ENCODE assay signal across 1 cellular context in the genomic region with DNA sequence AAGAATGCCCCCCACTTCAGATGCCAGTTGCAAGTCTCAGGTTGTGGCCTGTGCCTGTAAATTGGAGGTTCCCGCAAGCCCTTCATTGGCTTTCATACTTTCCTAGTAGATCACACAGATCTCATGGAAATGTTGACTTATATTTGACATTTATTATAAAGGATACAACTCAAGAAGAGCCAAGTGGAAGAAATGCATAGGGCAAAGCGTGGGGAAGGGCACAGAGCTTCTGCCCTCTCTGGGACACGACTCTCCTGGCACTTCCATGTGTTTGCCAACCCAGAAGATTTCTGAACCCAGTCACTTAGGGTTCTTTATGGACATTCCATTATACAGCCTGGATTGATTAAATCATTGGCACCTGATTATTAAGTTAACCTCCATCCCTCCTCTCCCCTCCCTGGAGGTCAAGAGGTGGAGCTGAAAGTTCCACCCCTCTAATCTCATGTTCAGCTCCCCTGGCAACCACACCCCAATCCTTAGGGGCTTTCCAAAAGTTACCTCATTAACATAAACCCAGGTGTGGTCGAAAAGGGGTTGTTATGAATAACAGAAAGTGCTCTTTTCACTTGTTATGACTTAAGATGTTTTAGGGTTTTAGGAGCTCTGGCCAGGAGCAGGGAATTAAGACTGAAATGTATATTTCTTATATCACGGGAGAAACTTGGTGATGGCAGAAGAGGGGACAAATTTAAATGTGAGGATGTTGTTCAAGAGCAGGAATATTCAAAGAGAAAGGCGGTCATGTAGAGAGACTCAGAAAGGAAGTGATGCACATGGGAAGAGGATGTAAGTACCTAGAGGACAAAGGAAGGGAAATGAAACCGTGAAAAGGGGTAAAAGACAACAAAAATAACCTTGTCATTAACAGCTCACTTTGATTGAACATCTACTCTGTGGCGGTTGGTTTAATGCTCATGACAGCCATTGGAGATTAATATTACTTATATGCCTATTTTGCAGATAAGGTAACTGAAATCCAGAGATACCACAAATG.
TF ChIP-seq lines count a peak whose summit lies in the region.

No MANE protein-coding gene starts in this region.

TF ChIP-seq in GM12878, 131 proteins besides CTCF, POLR2A, EP300 and RAD21 (continued from another document and continues in another):
- TF ChIP-seq SMAD5 (IDR thresholded peaks at IDR 0.05; ENCODE audit: low read depth) = 0 out of 2 replicates have a peak, but pooled peaks have one; percentile 31
- TF ChIP-seq NRF1 (conservative IDR thresholded peaks at IDR 0.05; ENCODE audit: low read depth, low read length) = no peak
- TF ChIP-seq YY1 (IDR thresholded peaks at IDR 0.05; ENCODE audit: low read depth, low read length) = no peak
- TF ChIP-seq, protein P1, sequence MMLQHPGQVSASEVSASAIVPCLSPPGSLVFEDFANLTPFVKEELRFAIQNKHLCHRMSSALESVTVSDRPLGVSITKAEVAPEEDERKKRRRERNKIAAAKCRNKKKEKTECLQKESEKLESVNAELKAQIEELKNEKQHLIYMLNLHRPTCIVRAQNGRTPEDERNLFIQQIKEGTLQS (IDR thresholded peaks at IDR 0.05; ENCODE audit: borderline replicate concordance, extremely low read depth, low read depth, low read length) = no peak
- TF ChIP-seq ZNF217 (IDR thresholded peaks at IDR 0.05) = peak; percentile 81; the same call in 1 of the 2 replicates
- no peak for TF ChIP-seq CHD4 (IDR thresholded peaks at IDR 0.05)
- TF ChIP-seq BMI1 (IDR thresholded peaks at IDR 0.05; ENCODE audit: borderline replicate concordance) = peak; percentile 84
- TF ChIP-seq HDAC2 (IDR thresholded peaks at IDR 0.05) = no peak
- TF ChIP-seq RUNX3 (IDR thresholded peaks at IDR 0.05; ENCODE audit: low read length) = peak; percentile 86
- peak; percentile 68; the same call in 1 of the 2 replicates for TF ChIP-seq TCF7 (IDR thresholded peaks at IDR 0.05; ENCODE audit: borderline replicate concordance)
- peak; percentile 96 to 98 for TF ChIP-seq IKZF2 (IDR thresholded peaks at IDR 0.05)
- TF ChIP-seq, protein P2, sequence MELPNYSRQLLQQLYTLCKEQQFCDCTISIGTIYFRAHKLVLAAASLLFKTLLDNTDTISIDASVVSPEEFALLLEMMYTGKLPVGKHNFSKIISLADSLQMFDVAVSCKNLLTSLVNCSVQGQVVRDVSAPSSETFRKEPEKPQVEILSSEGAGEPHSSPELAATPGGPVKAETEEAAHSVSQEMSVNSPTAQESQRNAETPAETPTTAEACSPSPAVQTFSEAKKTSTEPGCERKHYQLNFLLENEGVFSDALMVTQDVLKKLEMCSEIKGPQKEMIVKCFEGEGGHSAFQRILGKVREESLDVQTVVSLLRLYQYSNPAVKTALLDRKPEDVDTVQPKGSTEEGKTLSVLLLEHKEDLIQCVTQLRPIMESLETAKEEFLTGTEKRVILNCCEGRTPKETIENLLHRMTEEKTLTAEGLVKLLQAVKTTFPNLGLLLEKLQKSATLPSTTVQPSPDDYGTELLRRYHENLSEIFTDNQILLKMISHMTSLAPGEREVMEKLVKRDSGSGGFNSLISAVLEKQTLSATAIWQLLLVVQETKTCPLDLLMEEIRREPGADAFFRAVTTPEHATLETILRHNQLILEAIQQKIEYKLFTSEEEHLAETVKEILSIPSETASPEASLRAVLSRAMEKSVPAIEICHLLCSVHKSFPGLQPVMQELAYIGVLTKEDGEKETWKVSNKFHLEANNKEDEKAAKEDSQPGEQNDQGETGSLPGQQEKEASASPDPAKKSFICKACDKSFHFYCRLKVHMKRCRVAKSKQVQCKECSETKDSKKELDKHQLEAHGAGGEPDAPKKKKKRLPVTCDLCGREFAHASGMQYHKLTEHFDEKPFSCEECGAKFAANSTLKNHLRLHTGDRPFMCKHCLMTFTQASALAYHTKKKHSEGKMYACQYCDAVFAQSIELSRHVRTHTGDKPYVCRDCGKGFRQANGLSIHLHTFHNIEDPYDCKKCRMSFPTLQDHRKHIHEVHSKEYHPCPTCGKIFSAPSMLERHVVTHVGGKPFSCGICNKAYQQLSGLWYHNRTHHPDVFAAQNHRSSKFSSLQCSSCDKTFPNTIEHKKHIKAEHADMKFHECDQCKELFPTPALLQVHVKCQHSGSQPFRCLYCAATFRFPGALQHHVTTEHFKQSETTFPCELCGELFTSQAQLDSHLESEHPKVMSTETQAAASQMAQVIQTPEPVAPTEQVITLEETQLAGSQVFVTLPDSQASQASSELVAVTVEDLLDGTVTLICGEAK (IDR thresholded peaks at IDR 0.05; ENCODE audit: borderline replicate concordance) = peak; percentile 49; the same call in 1 of the 2 replicates
- TF ChIP-seq CBFB (IDR thresholded peaks at IDR 0.05; ENCODE audit: low read depth) = peak; percentile 77; the same call in 1 of the 2 replicates
- TF ChIP-seq NFXL1 (IDR thresholded peaks at IDR 0.05; ENCODE audit: borderline replicate concordance) = no peak
- TF ChIP-seq, protein P3, sequence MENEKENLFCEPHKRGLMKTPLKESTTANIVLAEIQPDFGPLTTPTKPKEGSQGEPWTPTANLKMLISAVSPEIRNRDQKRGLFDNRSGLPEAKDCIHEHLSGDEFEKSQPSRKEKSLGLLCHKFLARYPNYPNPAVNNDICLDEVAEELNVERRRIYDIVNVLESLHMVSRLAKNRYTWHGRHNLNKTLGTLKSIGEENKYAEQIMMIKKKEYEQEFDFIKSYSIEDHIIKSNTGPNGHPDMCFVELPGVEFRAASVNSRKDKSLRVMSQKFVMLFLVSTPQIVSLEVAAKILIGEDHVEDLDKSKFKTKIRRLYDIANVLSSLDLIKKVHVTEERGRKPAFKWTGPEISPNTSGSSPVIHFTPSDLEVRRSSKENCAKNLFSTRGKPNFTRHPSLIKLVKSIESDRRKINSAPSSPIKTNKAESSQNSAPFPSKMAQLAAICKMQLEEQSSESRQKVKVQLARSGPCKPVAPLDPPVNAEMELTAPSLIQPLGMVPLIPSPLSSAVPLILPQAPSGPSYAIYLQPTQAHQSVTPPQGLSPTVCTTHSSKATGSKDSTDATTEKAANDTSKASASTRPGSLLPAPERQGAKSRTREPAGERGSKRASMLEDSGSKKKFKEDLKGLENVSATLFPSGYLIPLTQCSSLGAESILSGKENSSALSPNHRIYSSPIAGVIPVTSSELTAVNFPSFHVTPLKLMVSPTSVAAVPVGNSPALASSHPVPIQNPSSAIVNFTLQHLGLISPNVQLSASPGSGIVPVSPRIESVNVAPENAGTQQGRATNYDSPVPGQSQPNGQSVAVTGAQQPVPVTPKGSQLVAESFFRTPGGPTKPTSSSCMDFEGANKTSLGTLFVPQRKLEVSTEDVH (IDR thresholded peaks at IDR 0.05; ENCODE audit: low read depth, partially characterized antibody) = no peak
- TF ChIP-seq, protein P4, sequence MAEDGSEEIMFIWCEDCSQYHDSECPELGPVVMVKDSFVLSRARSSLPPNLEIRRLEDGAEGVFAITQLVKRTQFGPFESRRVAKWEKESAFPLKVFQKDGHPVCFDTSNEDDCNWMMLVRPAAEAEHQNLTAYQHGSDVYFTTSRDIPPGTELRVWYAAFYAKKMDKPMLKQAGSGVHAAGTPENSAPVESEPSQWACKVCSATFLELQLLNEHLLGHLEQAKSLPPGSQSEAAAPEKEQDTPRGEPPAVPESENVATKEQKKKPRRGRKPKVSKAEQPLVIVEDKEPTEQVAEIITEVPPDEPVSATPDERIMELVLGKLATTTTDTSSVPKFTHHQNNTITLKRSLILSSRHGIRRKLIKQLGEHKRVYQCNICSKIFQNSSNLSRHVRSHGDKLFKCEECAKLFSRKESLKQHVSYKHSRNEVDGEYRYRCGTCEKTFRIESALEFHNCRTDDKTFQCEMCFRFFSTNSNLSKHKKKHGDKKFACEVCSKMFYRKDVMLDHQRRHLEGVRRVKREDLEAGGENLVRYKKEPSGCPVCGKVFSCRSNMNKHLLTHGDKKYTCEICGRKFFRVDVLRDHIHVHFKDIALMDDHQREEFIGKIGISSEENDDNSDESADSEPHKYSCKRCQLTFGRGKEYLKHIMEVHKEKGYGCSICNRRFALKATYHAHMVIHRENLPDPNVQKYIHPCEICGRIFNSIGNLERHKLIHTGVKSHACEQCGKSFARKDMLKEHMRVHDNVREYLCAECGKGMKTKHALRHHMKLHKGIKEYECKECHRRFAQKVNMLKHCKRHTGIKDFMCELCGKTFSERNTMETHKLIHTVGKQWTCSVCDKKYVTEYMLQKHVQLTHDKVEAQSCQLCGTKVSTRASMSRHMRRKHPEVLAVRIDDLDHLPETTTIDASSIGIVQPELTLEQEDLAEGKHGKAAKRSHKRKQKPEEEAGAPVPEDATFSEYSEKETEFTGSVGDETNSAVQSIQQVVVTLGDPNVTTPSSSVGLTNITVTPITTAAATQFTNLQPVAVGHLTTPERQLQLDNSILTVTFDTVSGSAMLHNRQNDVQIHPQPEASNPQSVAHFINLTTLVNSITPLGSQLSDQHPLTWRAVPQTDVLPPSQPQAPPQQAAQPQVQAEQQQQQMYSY (CRISPR knock-in tag; IDR thresholded peaks at IDR 0.05) = no peak
- peak; percentile 93 for TF ChIP-seq NR2F1 (conservative IDR thresholded peaks at IDR 0.05)
- TF ChIP-seq TCF12 (IDR thresholded peaks at IDR 0.05; ENCODE audit: low read depth, low read length) = 0 out of 2 replicates have a peak, but pooled peaks have one; percentile 13
- no peak for TF ChIP-seq ZNF24 (IDR thresholded peaks at IDR 0.05)
- no peak for TF ChIP-seq KDM1A (IDR thresholded peaks at IDR 0.05; ENCODE audit: borderline replicate concordance)
- no peak for TF ChIP-seq SREBF2 (IDR thresholded peaks at IDR 0.05; ENCODE audit: low read length)
- no peak; the same call in 1 of the 2 replicates for TF ChIP-seq GATAD2B (conservative IDR thresholded peaks at IDR 0.05; ENCODE audit: low read depth)
- TF ChIP-seq BCL11A (IDR thresholded peaks at IDR 0.05; ENCODE audit: low read depth, low read length) = peak; percentile 81
- 0 out of 2 replicates have a peak, but pooled peaks have one; percentile 55 for TF ChIP-seq CBX5 (IDR thresholded peaks at IDR 0.05; ENCODE audit: low read depth)
- peak; percentile 85 for TF ChIP-seq RELA (IDR thresholded peaks at IDR 0.05; ENCODE audit: borderline replicate concordance, partially characterized antibody)
- TF ChIP-seq LARP7 (IDR thresholded peaks at IDR 0.05) = no peak
- TF ChIP-seq, protein P5, sequence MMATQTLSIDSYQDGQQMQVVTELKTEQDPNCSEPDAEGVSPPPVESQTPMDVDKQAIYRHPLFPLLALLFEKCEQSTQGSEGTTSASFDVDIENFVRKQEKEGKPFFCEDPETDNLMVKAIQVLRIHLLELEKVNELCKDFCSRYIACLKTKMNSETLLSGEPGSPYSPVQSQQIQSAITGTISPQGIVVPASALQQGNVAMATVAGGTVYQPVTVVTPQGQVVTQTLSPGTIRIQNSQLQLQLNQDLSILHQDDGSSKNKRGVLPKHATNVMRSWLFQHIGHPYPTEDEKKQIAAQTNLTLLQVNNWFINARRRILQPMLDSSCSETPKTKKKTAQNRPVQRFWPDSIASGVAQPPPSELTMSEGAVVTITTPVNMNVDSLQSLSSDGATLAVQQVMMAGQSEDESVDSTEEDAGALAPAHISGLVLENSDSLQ (IDR thresholded peaks at IDR 0.05) = peak; percentile 78
- TF ChIP-seq, protein P6, sequence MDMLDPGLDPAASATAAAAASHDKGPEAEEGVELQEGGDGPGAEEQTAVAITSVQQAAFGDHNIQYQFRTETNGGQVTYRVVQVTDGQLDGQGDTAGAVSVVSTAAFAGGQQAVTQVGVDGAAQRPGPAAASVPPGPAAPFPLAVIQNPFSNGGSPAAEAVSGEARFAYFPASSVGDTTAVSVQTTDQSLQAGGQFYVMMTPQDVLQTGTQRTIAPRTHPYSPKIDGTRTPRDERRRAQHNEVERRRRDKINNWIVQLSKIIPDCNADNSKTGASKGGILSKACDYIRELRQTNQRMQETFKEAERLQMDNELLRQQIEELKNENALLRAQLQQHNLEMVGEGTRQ (IDR thresholded peaks at IDR 0.05; ENCODE audit: borderline replicate concordance, low read depth, low read length) = no peak; the same call in 1 of the 2 replicates
- TF ChIP-seq, protein P7, sequence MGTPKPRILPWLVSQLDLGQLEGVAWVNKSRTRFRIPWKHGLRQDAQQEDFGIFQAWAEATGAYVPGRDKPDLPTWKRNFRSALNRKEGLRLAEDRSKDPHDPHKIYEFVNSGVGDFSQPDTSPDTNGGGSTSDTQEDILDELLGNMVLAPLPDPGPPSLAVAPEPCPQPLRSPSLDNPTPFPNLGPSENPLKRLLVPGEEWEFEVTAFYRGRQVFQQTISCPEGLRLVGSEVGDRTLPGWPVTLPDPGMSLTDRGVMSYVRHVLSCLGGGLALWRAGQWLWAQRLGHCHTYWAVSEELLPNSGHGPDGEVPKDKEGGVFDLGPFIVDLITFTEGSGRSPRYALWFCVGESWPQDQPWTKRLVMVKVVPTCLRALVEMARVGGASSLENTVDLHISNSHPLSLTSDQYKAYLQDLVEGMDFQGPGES (IDR thresholded peaks at IDR 0.05) = no peak
- no peak for TF ChIP-seq SMAD1 (IDR thresholded peaks at IDR 0.05; ENCODE audit: low read depth, partially characterized antibody)
- TF ChIP-seq SMC3 (IDR thresholded peaks at IDR 0.05; ENCODE audit: borderline replicate concordance, low read length) = no peak
- peak; percentile 73 for TF ChIP-seq IRF4 (IDR thresholded peaks at IDR 0.05; ENCODE audit: low read depth, low read length)
- TF ChIP-seq, protein P8, sequence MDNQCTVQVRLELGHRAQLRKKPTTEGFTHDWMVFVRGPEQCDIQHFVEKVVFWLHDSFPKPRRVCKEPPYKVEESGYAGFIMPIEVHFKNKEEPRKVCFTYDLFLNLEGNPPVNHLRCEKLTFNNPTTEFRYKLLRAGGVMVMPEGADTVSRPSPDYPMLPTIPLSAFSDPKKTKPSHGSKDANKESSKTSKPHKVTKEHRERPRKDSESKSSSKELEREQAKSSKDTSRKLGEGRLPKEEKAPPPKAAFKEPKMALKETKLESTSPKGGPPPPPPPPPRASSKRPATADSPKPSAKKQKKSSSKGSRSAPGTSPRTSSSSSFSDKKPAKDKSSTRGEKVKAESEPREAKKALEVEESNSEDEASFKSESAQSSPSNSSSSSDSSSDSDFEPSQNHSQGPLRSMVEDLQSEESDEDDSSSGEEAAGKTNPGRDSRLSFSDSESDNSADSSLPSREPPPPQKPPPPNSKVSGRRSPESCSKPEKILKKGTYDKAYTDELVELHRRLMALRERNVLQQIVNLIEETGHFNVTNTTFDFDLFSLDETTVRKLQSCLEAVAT (IDR thresholded peaks at IDR 0.05) = peak; percentile 61; the same call in 1 of the 2 replicates
- no peak for TF ChIP-seq KLF5 (IDR thresholded peaks at IDR 0.05; ENCODE audit: partially characterized antibody)
- TF ChIP-seq KAT2A (conservative IDR thresholded peaks at IDR 0.05; ENCODE audit: control insufficient read depth, low read depth, low read length) = no peak
- TF ChIP-seq NFYA (IDR thresholded peaks at IDR 0.05; ENCODE audit: borderline replicate concordance, low read depth, low read length) = no peak
- no peak for TF ChIP-seq ZNF207 (IDR thresholded peaks at IDR 0.05; ENCODE audit: borderline replicate concordance)
- peak in 1 of 2 experiments; percentile 49; a peak in 1 of 4 replicates for TF ChIP-seq CEBPB (IDR thresholded peaks at IDR 0.05; ENCODE audit: borderline replicate concordance in 1 of 2, low read depth in 2 of 2, low read length in 2 of 2)
- peak; percentile 77; the same call in 1 of the 2 replicates for TF ChIP-seq EED (IDR thresholded peaks at IDR 0.05; ENCODE audit: low read depth)
- TF ChIP-seq ESRRA (IDR thresholded peaks at IDR 0.05; ENCODE audit: low read length) = peak; percentile 54; the same call in 1 of the 2 replicates
- peak; percentile 68 for TF ChIP-seq FOXM1 (IDR thresholded peaks at IDR 0.05; ENCODE audit: low read depth, low read length)
